1 cellular context compared by ENCODE assay signal in genomic region chr17:4786516-4786915, GRCh38.
TF ChIP-seq lines count a peak whose summit lies in the region.

No MANE protein-coding gene starts in this region.

TF ChIP-seq in HepG2, 621 proteins besides CTCF, POLR2A, EP300 and RAD21:
- TF ChIP-seq ZNF207 (IDR thresholded peaks at IDR 0.05; ENCODE audit: borderline replicate concordance) (no peak), GFI1 (CRISPR knock-in tag; IDR thresholded peaks at IDR 0.05; ENCODE audit: borderline replicate concordance) (no peak), PRMT3 (CRISPR knock-in tag; IDR thresholded peaks at IDR 0.05; ENCODE audit: borderline replicate concordance, low read depth) (no peak), FIP1L1 (IDR thresholded peaks at IDR 0.05; ENCODE audit: borderline replicate concordance, insufficient read depth, low read depth, low read length) (no peak)
